9 cellular contexts compared by ENCODE assay signal in genomic region chr1:58755468-58755872, GRCh38. TPM values are rescaled to one million over a fixed set of nuclear protein-coding genes. Genes with fewer than 3 reads are reported as not detected.
A peak's percentile ranks its signal among the peaks of the same experiment; 100 is the strongest.
DNase-seq lines count a peak whose midpoint lies in the region; ATAC-seq and TF ChIP-seq lines count a peak whose summit lies in the region.
"Had no signal": no experiment of that assay in that cellular context is flagged by ENCODE, and none has a peak within 500 bp of the region (broad histone marks: within the 10 kb centered on the region; RNA-seq: fewer than 3 reads in every experiment).

No MANE protein-coding gene starts in this region.

- H3K9me3 ChIP-seq in breast epithelium, result no peaks in the 10 kb centered on the region
- no peaks in the 10 kb centered on the region for H3K9me3 ChIP-seq in right lobe of liver

- H3K4me3 ChIP-seq in breast epithelium, result no peak overlapping the region
- no peak overlapping the region for H3K4me3 ChIP-seq in right lobe of liver

- H3K27me3 ChIP-seq in breast epithelium, result no peaks in the 10 kb centered on the region
- no peaks in the 10 kb centered on the region for H3K27me3 ChIP-seq in right lobe of liver

- peak overlapping the region; percentile 66 to 78 for H3K27ac ChIP-seq in breast epithelium
- peak overlapping the region in 1 of 3 donors; percentile 11 for H3K27ac ChIP-seq in right lobe of liver
- H3K27ac ChIP-seq: C4-2B had no signal

- TF ChIP-seq CTCF in breast epithelium (IDR thresholded peaks at IDR 0.05), result no peak
- TF ChIP-seq CTCF in right lobe of liver (IDR thresholded peaks at IDR 0.05), result no peak

- H3K36me3 ChIP-seq in breast epithelium, result no peaks in the 10 kb centered on the region
- H3K36me3 ChIP-seq in right lobe of liver, result no peaks in the 10 kb centered on the region

- TF ChIP-seq POLR2A in breast epithelium (IDR thresholded peaks at IDR 0.05), result no peak
- peak; percentile 49 for TF ChIP-seq POLR2A in right lobe of liver (IDR thresholded peaks at IDR 0.05)

- intact Hi-C loops in breast epithelium (cut with DNase I; ENCODE audit: low total_unique reads), result no loop called here
- intact Hi-C loops in right lobe of liver (cut with DNase I), result no loop called here

- DNase-seq in NCI-H2171 treated with DMSO at 0.1 percent for 48 hours (lab: John Stamatoyannopoulos, UW) (peak; percentile 14), NCI-H2171 (lab: John Stamatoyannopoulos, UW) (no peak), HS-27A (ENCODE audit: low read depth) (peak; percentile 100), T1000 (lab: John Stamatoyannopoulos, UW) (peak; percentile 85), breast epithelium (ENCODE audit: low spot score in 2 of 2) (peak; percentile 55 to 84), right lobe of liver (peak in 2 of 3 donors; percentile 53 to 83)
- peak; percentile 20 for DNase-seq in stimulated activated CD8-positive, alpha-beta memory T cell treated with anti-CD3 and anti-CD28 coated beads, Interleukin-15, amount 100 ng/mL, for 24 hours (ENCODE audit: low read depth)

- WGBS in right lobe of liver (ENCODE audit: insufficient coverage, low coverage, low lambda C conversion rate, missing lambda C conversion rate), result 0% methylated on average over 4 of the region's 6 CpGs

- H3K4me1 ChIP-seq in breast epithelium, result peaks cover 0 to 4% of the 10 kb centered on the region in 2 donors
- peaks cover 0 to 22% (median 4%) of the 10 kb centered on the region in 4 donors for H3K4me1 ChIP-seq in right lobe of liver

- ATAC-seq in right lobe of liver (peak; percentile 37 to 83 (median 65)), GM18517 (IDR thresholded peaks at IDR 0.05; ENCODE audit: unreplicated experiment) (no peak)

RNA-seq across cellular contexts. Expression of gene JUN, which starts 28.4 kb away (rescaled TPM):
- total RNA-seq in breast epithelium (100 to 1,000 TPM; 119 to 880 (median 379) TPM), right lobe of liver (100 to 1,000 TPM in 3 of 6 experiments, 10 to 100 TPM in 2, 1 to 10 TPM in 1; 9.3 to 116 (median 88.1) TPM)

RNA-seq across cellular contexts. Expression of gene MYSM1, which starts 55.6 kb away (rescaled TPM):
- total RNA-seq in breast epithelium, result 10 to 100 TPM; 24.8 to 54.0 (median 52.4) TPM
- total RNA-seq in right lobe of liver, result 10 to 100 TPM; 10.2 to 16.3 (median 11.6) TPM
